In genomic region chr10:21314234-21314633, GRCh38 we compare ENCODE assay signal across 13 cellular contexts.
DNase-seq lines count a peak whose midpoint lies in the region; ATAC-seq, FAIRE-seq and TF ChIP-seq lines count a peak whose summit lies in the region.
"Had no signal": no experiment of that assay in that cellular context is flagged by ENCODE, and none has a peak within 500 bp of the region (broad histone marks: within the 10 kb centered on the region; RNA-seq: fewer than 3 reads in every experiment).

No MANE protein-coding gene starts in this region.

- H2BK120ac ChIP-seq in mesendoderm (ENCODE audit: low read depth, low read length): no peak overlapping the region

- POLR2A ChIA-PET in HepG2 (lab: Yijun Ruan, JAX): no interaction called here

- no peak for FAIRE-seq in HepG2 (lab: Jason Lieb, UNC)
- FAIRE-seq: GM19239 had no signal

- H3K4ac ChIP-seq in mesendoderm (ENCODE audit: low read depth, low read length): peak overlapping the region; percentile 94

- TF ChIP-seq CTCF in HepG2 (CRISPR knock-in tag; IDR thresholded peaks at IDR 0.05) (no peak), right lobe of liver (IDR thresholded peaks at IDR 0.05) (no peak), cardiac fibroblast (IDR thresholded peaks at IDR 0.05; ENCODE audit: low read depth, low read length) (no peak), stomach (IDR thresholded peaks at IDR 0.05) (no peak)

- no peak overlapping the region for H2AFZ ChIP-seq in HepG2 (ENCODE audit: low read length)

- H3K56ac ChIP-seq in mesendoderm (ENCODE audit: low read length): peak overlapping the region; percentile 87

- no TSS peak for BruUV-seq in HepG2 (replicated peaks; lab: Mats Ljungman, UMichigan)

- CTCF ChIA-PET in HepG2 (lab: Yijun Ruan, JAX; ENCODE audit: low intra/inter-chr PET ratio, low total read pairs): no interaction called here

- no peak overlapping the region for H2BK5ac ChIP-seq in mesendoderm (ENCODE audit: low read length)

- TF ChIP-seq EP300 in HepG2 (IDR thresholded peaks at IDR 0.05; ENCODE audit: low read depth in 2 of 2, low read length in 2 of 2) (no peak), HepG2 (CRISPR knock-in tag; IDR thresholded peaks at IDR 0.05; ENCODE audit: borderline replicate concordance) (no peak), stomach (IDR thresholded peaks at IDR 0.05) (no peak)

- DNase-seq in HepG2 (ENCODE audit: low spot score): peak; percentile 27
- no peak for DNase-seq in right lobe of liver
- peak; percentile 18 to 63 for DNase-seq in cardiac fibroblast (ENCODE audit: low read depth in 2 of 2)
- peak; percentile 86 for DNase-seq in mesendoderm
- DNase-seq in medulla oblongata (ENCODE audit: extremely low spot score): no peak
- no peak for DNase-seq in stomach
- DNase-seq: activated naive CD4-positive, alpha-beta T cell treated with anti-CD3 and anti-CD28 coated beads, Interleukin-2, amount 10 ng/mL, durations not matched to agents 7 days and 5 days; NCI-H1092 treated with DMSO at 0.1 percent for 48 hours; nucleus accumbens; stimulated activated CD4-positive, alpha-beta T cell treated with anti-CD3 and anti-CD28 coated beads, Interleukin-15, amount 100 ng/mL, for 24 hours had no signal

- H3K9ac ChIP-seq in HepG2 (ENCODE audit: insufficient read depth, low read depth, low read length) (no peak overlapping the region), mesendoderm (ENCODE audit: low read length) (peak overlapping the region; percentile 15)

- H3K23ac ChIP-seq in mesendoderm (ENCODE audit: low read length): no peak overlapping the region

- H4K8ac ChIP-seq in mesendoderm (ENCODE audit: low read depth, low read length): no peak overlapping the region

- H4K20me1 ChIP-seq in HepG2 (ENCODE audit: insufficient read depth, low read length): no peaks in the 10 kb centered on the region

- H3K27me3 ChIP-seq in HepG2 (ENCODE audit: control insufficient read depth in 1 of 2, insufficient read depth in 2 of 2, low read length in 2 of 2): peaks cover 0 to 21% of the 10 kb centered on the region in 2 experiments; a peak in 2 of 5 replicates
- H3K27me3 ChIP-seq in right lobe of liver: no peaks in the 10 kb centered on the region
- no peaks in the 10 kb centered on the region for H3K27me3 ChIP-seq in mesendoderm (ENCODE audit: insufficient read depth, low read length, poor library complexity)
- no peaks in the 10 kb centered on the region for H3K27me3 ChIP-seq in stomach

- H3K18ac ChIP-seq in mesendoderm (ENCODE audit: low read length): peak overlapping the region; percentile 88

- H3K4me1 ChIP-seq in HepG2 (ENCODE audit: insufficient read depth, low read length) (peaks cover 26% of the 10 kb centered on the region), right lobe of liver (no peaks in the 10 kb centered on the region), mesendoderm (ENCODE audit: control insufficient read depth, low read depth, low read length) (peaks cover 14% of the 10 kb centered on the region), stomach (peaks cover 0 to 23% (median 11%) of the 10 kb centered on the region in 4 donors)

- intact Hi-C loops in HepG2 (cut with micrococcal nuclease; ENCODE audit: unreplicated experiment): no loop called here
- intact Hi-C loops in right lobe of liver (cut with DNase I): no loop called here
- intact Hi-C loops in stomach (cut with DNase I; ENCODE audit: low total_unique reads): no loop called here

- no peaks in the 10 kb centered on the region for H3K9me3 ChIP-seq in HepG2 (ENCODE audit: low read length)
- H3K9me3 ChIP-seq in right lobe of liver: no peaks in the 10 kb centered on the region
- no peaks in the 10 kb centered on the region for H3K9me3 ChIP-seq in stomach

- 4% methylated on average over 7 of the region's 7 CpGs for WGBS in HepG2 (ENCODE audit: low lambda C conversion rate)
- WGBS in right lobe of liver (ENCODE audit: insufficient coverage, low coverage, low lambda C conversion rate, missing lambda C conversion rate): 34% methylated on average over 7 of the region's 7 CpGs
- no CpG with 5 or more reads among the region's 7 CpGs for WGBS in mesendoderm (ENCODE audit: extremely low coverage, insufficient coverage, low lambda C conversion rate)
- 25 to 51% (median 31%) methylated on average over 7 of the region's 7 CpGs for WGBS in stomach, 5 donors

- peak overlapping the region; percentile 1 for H4K5ac ChIP-seq in mesendoderm (ENCODE audit: low read length)

- no peaks in the 10 kb centered on the region for H3K79me2 ChIP-seq in HepG2 (ENCODE audit: insufficient read depth, low read length)
- H3K79me2 ChIP-seq in mesendoderm (ENCODE audit: control insufficient read depth, insufficient read depth, low read length): no peaks in the 10 kb centered on the region

- H3K79me1 ChIP-seq in mesendoderm (ENCODE audit: low read length): no peaks in the 10 kb centered on the region

- TF ChIP-seq POLR2A in HepG2 (IDR thresholded peaks at IDR 0.05; ENCODE audit: insufficient read depth in 1 of 2, low read depth in 2 of 2, low read length in 2 of 2): no peak
- TF ChIP-seq POLR2A in right lobe of liver (IDR thresholded peaks at IDR 0.05): no peak
- no peak for TF ChIP-seq POLR2A in stomach (IDR thresholded peaks at IDR 0.05)

- ATAC-seq in HepG2 (peak; percentile 39), right lobe of liver (no peak), GM18517 (IDR thresholded peaks at IDR 0.05; ENCODE audit: unreplicated experiment) (no peak), GM19395 (IDR thresholded peaks at IDR 0.05; ENCODE audit: unreplicated experiment) (no peak)

- H3K4me2 ChIP-seq in HepG2 (ENCODE audit: low read depth, low read length): peak overlapping the region; percentile 14; the same call in 1 of the 2 replicates
- H3K4me2 ChIP-seq in mesendoderm (ENCODE audit: low read length): no peak overlapping the region

- no peak overlapping the region for H3K27ac ChIP-seq in HepG2 (ENCODE audit: extremely low read length, insufficient read depth, low read length)
- no peak overlapping the region for H3K27ac ChIP-seq in right lobe of liver
- peak overlapping the region; percentile 98 for H3K27ac ChIP-seq in mesendoderm (ENCODE audit: low read depth, low read length)
- H3K27ac ChIP-seq in stomach: no peak overlapping the region

- no peak for TF ChIP-seq RAD21 in HepG2 (CRISPR knock-in tag; IDR thresholded peaks at IDR 0.05)

- in situ Hi-C loops in HepG2 (cut with HindIII; ENCODE audit: extremely low pct_ligation_motif_present, low pct_unique_long_range_greater_than_20kb): no loop called here

- no peak overlapping the region for H2AK5ac ChIP-seq in mesendoderm (ENCODE audit: low read length)

- no peaks in the 10 kb centered on the region for H3K36me3 ChIP-seq in HepG2 (replicated peaks in 1 of 2; ENCODE audit: control insufficient read depth in 1 of 2, insufficient read depth in 2 of 2, low read length in 2 of 2)
- no peaks in the 10 kb centered on the region for H3K36me3 ChIP-seq in right lobe of liver
- H3K36me3 ChIP-seq in mesendoderm (ENCODE audit: control insufficient read depth, insufficient read depth, low read length): no peaks in the 10 kb centered on the region
- H3K36me3 ChIP-seq in stomach: no peaks in the 10 kb centered on the region

- peak overlapping the region; percentile 14 for H2BK15ac ChIP-seq in mesendoderm (replicated peaks; ENCODE audit: low read depth)

- H3K4me3 ChIP-seq in HepG2 (replicated peaks in 1 of 3; ENCODE audit: insufficient read depth in 1 of 3, low read depth in 2 of 3, low read length in 3 of 3) (no peak overlapping the region), right lobe of liver (no peak overlapping the region), cardiac fibroblast (replicated peaks in 1 of 2; ENCODE audit: low read depth in 2 of 2, low read length in 2 of 2) (no peak overlapping the region), mesendoderm (ENCODE audit: low read length) (no peak overlapping the region), stomach (no peak overlapping the region)

TF ChIP-seq in HepG2, 621 proteins besides CTCF, POLR2A, EP300 and RAD21 (continues in another document):
- TF ChIP-seq CHCHD3 (CRISPR knock-in tag; IDR thresholded peaks at IDR 0.05) (no peak), GTF2F1 (IDR thresholded peaks at IDR 0.05; ENCODE audit: low read length) (no peak), ZSCAN30 (CRISPR knock-in tag; IDR thresholded peaks at IDR 0.05) (no peak), ZNF414 (CRISPR knock-in tag; IDR thresholded peaks at IDR 0.05) (no peak), TGIF2 (CRISPR knock-in tag; IDR thresholded peaks at IDR 0.05) (no peak), PTBP1 (IDR thresholded peaks at IDR 0.05; ENCODE audit: low read depth, low read length, poor library complexity, severe bottlenecking) (no peak), BCL6 (CRISPR knock-in tag; IDR thresholded peaks at IDR 0.05) (no peak), ZNF724P (CRISPR knock-in tag; IDR thresholded peaks at IDR 0.05; ENCODE audit: borderline replicate concordance) (no peak), ZBTB21 (CRISPR knock-in tag; IDR thresholded peaks at IDR 0.05) (no peak), SAP130 (CRISPR knock-in tag; IDR thresholded peaks at IDR 0.05; ENCODE audit: low read depth) (no peak), ZNF878 (CRISPR knock-in tag; IDR thresholded peaks at IDR 0.05) (no peak), NFATC3 (CRISPR knock-in tag; IDR thresholded peaks at IDR 0.05) (no peak), E2F1 (CRISPR knock-in tag; IDR thresholded peaks at IDR 0.05) (no peak)

Comparison
In these comparisons a context has a peak if more than half of its experiments do, and no peak if none do; other contexts are left out.
1. DNase-seq: peak in HepG2 (single experiment), cardiac fibroblast (2 of 2) and mesendoderm (single experiment); none in right lobe of liver (0 of 3), medulla oblongata (single experiment) and stomach (single experiment).